12 cellular contexts compared by ENCODE assay signal in the genomic region with DNA sequence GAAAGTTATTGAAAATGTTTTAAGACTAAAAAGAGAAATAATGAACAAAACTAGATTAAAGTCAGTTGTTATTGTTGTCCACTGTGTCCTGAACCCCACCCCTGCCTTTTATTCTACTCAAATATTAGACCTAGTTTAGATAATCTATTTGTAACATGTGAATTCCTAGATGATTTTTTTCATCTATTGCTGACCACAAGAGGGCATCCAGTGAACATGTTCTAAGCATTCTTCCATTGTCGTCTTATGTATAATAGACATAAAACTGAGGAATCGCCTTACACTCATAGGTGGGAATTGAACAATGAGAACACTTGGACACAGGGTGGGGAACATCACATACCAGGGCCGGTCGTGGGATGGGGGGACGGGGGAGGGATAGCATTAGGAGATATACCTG. TPM values are rescaled to one million over a fixed set of nuclear protein-coding genes. Genes with fewer than 3 reads are reported as not detected.
DNase-seq lines count a peak whose midpoint lies in the region; ATAC-seq and TF ChIP-seq lines count a peak whose summit lies in the region.
"Had no signal": no experiment of that assay in that cellular context is flagged by ENCODE, and none has a peak within 500 bp of the region (broad histone marks: within the 10 kb centered on the region; RNA-seq: fewer than 3 reads in every experiment).

No MANE protein-coding gene starts in this region.

- no peaks in the 10 kb centered on the region for H3K9me3 Mint-ChIP-seq in stimulated activated memory B cell treated with anti-CD40 and anti-IgM and Interleukin-4, amounts not matched to agents 10 μg/mL and 1 μg/mL and 100 μg/mL, for 72 hours
- H3K9me3 Mint-ChIP-seq: activated CD4-positive, alpha-beta T cell treated with anti-CD3 and anti-CD28 coated beads, Interleukin-2, amount 10 ng/mL, durations not matched to agents 24 days and 14 days had no signal

- no peak for ATAC-seq in HG02588 (IDR thresholded peaks at IDR 0.05; ENCODE audit: unreplicated experiment)
- no peak for ATAC-seq in stimulated activated memory B cell treated with anti-CD40 and anti-IgM and Interleukin-4, amounts not matched to agents 10 μg/mL and 1 μg/mL and 100 μg/mL, for 72 hours

- H3K27me3 Mint-ChIP-seq in stimulated activated memory B cell treated with anti-CD40 and anti-IgM and Interleukin-4, amounts not matched to agents 10 μg/mL and 1 μg/mL and 100 μg/mL, for 72 hours, result no peaks in the 10 kb centered on the region
- H3K27me3 Mint-ChIP-seq: activated CD4-positive, alpha-beta T cell treated with anti-CD3 and anti-CD28 coated beads, Interleukin-2, amount 10 ng/mL, durations not matched to agents 24 days and 14 days; B cell had no signal

- H3K4me3 ChIP-seq in epithelial cell of esophagus (ENCODE audit: low read length), result no peak overlapping the region
- H3K4me3 ChIP-seq in retinal pigment epithelial cell (ENCODE audit: low read length), result no peak overlapping the region
- H3K4me3 ChIP-seq: pancreas had no signal

- H3K36me3 Mint-ChIP-seq in stimulated activated memory B cell treated with anti-CD40 and anti-IgM and Interleukin-4, amounts not matched to agents 10 μg/mL and 1 μg/mL and 100 μg/mL, for 72 hours, result peaks cover 10% of the 10 kb centered on the region

- H3K4me3 Mint-ChIP-seq in stimulated activated memory B cell treated with anti-CD40 and anti-IgM and Interleukin-4, amounts not matched to agents 10 μg/mL and 1 μg/mL and 100 μg/mL, for 72 hours, result no peak overlapping the region
- H3K4me3 Mint-ChIP-seq: activated CD4-positive, alpha-beta T cell treated with anti-CD3 and anti-CD28 coated beads, Interleukin-2, amount 10 ng/mL, durations not matched to agents 24 days and 14 days; B cell had no signal

- peak; percentile 41 for TF ChIP-seq CTCF in epithelial cell of esophagus (IDR thresholded peaks at IDR 0.05; ENCODE audit: insufficient read depth, low read depth, low read length, missing control alignments)
- TF ChIP-seq CTCF in retinal pigment epithelial cell (conservative IDR thresholded peaks at IDR 0.05; ENCODE audit: low read depth, low read length), result peak; percentile 39

- no peak overlapping the region for H3K27ac Mint-ChIP-seq in stimulated activated memory B cell treated with anti-CD40 and anti-IgM and Interleukin-4, amounts not matched to agents 10 μg/mL and 1 μg/mL and 100 μg/mL, for 72 hours
- H3K27ac Mint-ChIP-seq: activated CD4-positive, alpha-beta T cell treated with anti-CD3 and anti-CD28 coated beads, Interleukin-2, amount 10 ng/mL, durations not matched to agents 24 days and 14 days; B cell had no signal

- DNase-seq in NCI-H1694 treated with DMSO at 0.1 percent for 48 hours (lab: John Stamatoyannopoulos, UW), result peak; percentile 22
- DNase-seq in NCI-H1694 (lab: John Stamatoyannopoulos, UW), result no peak
- peak; percentile 13 for DNase-seq in NCI-H460 (ENCODE audit: extremely low read depth, low read depth)
- DNase-seq in epithelial cell of esophagus (ENCODE audit: low read depth), result peak; percentile 28
- peak; percentile 4 for DNase-seq in retinal pigment epithelial cell (ENCODE audit: low read depth)
- DNase-seq in activated CD4-positive, alpha-beta T cell treated with anti-CD3 and anti-CD28 coated beads, Interleukin-2, amount 50 U/mL, for 48 hours, result no peak
- DNase-seq: activated CD4-positive, alpha-beta T cell treated with anti-CD3 and anti-CD28 coated beads, Interleukin-2, amount 10 ng/mL, durations not matched to agents 24 days and 14 days; NCI-H1048; pancreas had no signal

- no peaks in the 10 kb centered on the region for H3K4me1 Mint-ChIP-seq in stimulated activated memory B cell treated with anti-CD40 and anti-IgM and Interleukin-4, amounts not matched to agents 10 μg/mL and 1 μg/mL and 100 μg/mL, for 72 hours
- H3K4me1 Mint-ChIP-seq: activated CD4-positive, alpha-beta T cell treated with anti-CD3 and anti-CD28 coated beads, Interleukin-2, amount 10 ng/mL, durations not matched to agents 24 days and 14 days; B cell had no signal

RNA-seq across cellular contexts. Expression of a gene that starts 36.4 kb away (rescaled TPM):
- 14.6 and 22.4 TPM in 2 replicates for total RNA-seq in NCI-H460 (2014; rRNA removed; shearing (Covaris generic))
- 32.1 and 35.7 TPM in 2 replicates for polyA plus RNA-seq in NCI-H460 (2014; cell fraction: nucleus; rRNA removed)

RNA-seq across cellular contexts. Expression of a gene that starts 50.5 kb away (rescaled TPM):
- 36.2 and 39.6 TPM in 2 replicates for total RNA-seq in NCI-H460 (2014; rRNA removed; shearing (Covaris generic))
- polyA plus RNA-seq in NCI-H460 (2014; cell fraction: nucleus; rRNA removed), result 11.9 and 16.1 TPM in 2 replicates

Comparison
In these comparisons a context has a peak if more than half of its experiments do, and no peak if none do; other contexts are left out.
1. DNase-seq: peak in NCI-H1694 treated with DMSO at 0.1 percent for 48 hours (single experiment), NCI-H460 (single experiment), epithelial cell of esophagus (single experiment) and retinal pigment epithelial cell (single experiment); none in NCI-H1694 (single experiment) and activated CD4-positive, alpha-beta T cell treated with anti-CD3 and anti-CD28 coated beads, Interleukin-2, amount 50 U/mL, for 48 hours (0 of 2).